ENCODE assay signal across 12 cellular contexts in the genomic region with DNA sequence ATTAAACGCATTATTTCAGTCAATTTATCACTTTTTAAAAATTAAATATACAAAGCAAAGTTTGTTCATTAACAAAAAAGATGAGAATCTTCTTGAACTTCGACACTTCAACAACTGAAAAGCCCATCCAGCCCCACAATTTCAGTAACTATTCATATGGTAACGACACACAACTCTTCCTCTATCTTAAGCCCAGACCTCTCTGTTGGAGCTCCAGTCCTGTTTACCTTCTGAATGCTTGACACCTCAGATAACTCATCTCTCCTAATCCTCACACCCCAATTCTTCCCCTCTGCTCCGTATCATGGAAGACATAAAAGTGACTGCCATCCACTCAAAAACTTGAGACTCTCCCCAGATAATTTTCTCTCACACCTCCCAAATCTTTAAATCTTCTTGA.
"Had no signal": no experiment of that assay in that cellular context is flagged by ENCODE, and none has a peak within 500 bp of the region (broad histone marks: within the 10 kb centered on the region; RNA-seq: fewer than 3 reads in every experiment).

No MANE protein-coding gene starts in this region.

- H3K27me3 ChIP-seq: dorsolateral prefrontal cortex, ovary, stomach, testis, upper lobe of left lung had no signal

- H3K27me3 Mint-ChIP-seq: activated CD4-positive, alpha-beta memory T cell treated with anti-CD3 and anti-CD28 coated beads for 36 hours; activated CD4-positive, alpha-beta T cell treated with anti-CD3 and anti-CD28 coated beads for 36 hours had no signal

- H3K36me3 ChIP-seq: ovary had no signal

- H3K27ac Mint-ChIP-seq: activated CD4-positive, alpha-beta memory T cell treated with anti-CD3 and anti-CD28 coated beads for 36 hours; activated CD4-positive, alpha-beta T cell treated with anti-CD3 and anti-CD28 coated beads for 36 hours; mesothelial cell of epicardium had no signal

- H3K9me3 ChIP-seq: ovary, stomach, testis, upper lobe of left lung had no signal

- H3K4me3 Mint-ChIP-seq: activated CD4-positive, alpha-beta memory T cell treated with anti-CD3 and anti-CD28 coated beads for 36 hours; activated CD4-positive, alpha-beta T cell treated with anti-CD3 and anti-CD28 coated beads for 36 hours; mesothelial cell of epicardium; neural crest cell had no signal

- DNase-seq: activated CD4-positive, alpha-beta memory T cell treated with anti-CD3 and anti-CD28 coated beads for 36 hours; activated CD4-positive, alpha-beta T cell treated with anti-CD3 and anti-CD28 coated beads for 36 hours; activated T-cell treated with anti-CD3 and anti-CD28 coated beads, Interleukin-2, amount 50 U/mL, for 48 hours; dorsolateral prefrontal cortex; ovary; stomach; T1000; testis; upper lobe of left lung had no signal

- H3K9me3 Mint-ChIP-seq: activated CD4-positive, alpha-beta memory T cell treated with anti-CD3 and anti-CD28 coated beads for 36 hours; mesothelial cell of epicardium; neural crest cell had no signal

- H3K4me1 Mint-ChIP-seq: neural crest cell had no signal

- ATAC-seq: activated CD4-positive, alpha-beta T cell treated with anti-CD3 and anti-CD28 coated beads for 36 hours; sciatic nerve had no signal

- H3K27ac ChIP-seq: dorsolateral prefrontal cortex, ovary, stomach, testis, upper lobe of left lung had no signal

- H3K4me3 ChIP-seq: dorsolateral prefrontal cortex, ovary, stomach, testis, upper lobe of left lung had no signal

- H3K4me1 ChIP-seq: stomach, testis, upper lobe of left lung had no signal
